2 cellular contexts compared by ENCODE assay signal in the genomic region with DNA sequence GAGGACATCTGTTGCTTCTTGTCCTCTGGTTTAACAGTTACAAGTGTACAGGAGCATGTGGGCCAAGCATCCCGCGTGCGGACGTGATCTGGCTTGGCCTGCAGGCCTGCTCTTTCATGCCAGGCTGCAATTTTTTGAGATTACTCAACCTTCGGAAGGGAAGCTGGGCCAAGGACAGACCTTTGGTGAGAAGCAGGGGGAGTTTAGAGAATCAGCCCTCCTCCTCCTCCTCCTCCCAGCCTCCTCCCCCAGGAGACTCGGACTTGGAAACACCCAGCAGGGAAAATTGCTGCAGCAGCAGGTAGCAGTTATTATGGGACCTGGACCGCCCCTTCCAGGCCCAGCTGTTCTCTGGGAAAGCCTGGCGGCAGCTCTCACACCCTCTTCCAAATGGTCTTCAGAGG.
TF ChIP-seq lines count a peak whose summit lies in the region.

No MANE protein-coding gene starts in this region.

TF ChIP-seq in GM12878, 131 proteins besides CTCF, POLR2A, EP300 and RAD21:
- TF ChIP-seq MTA3 (IDR thresholded peaks at IDR 0.05; ENCODE audit: borderline replicate concordance, low read length), result no peak
- no peak for TF ChIP-seq IKZF2 (IDR thresholded peaks at IDR 0.05)
- TF ChIP-seq, protein P1, sequence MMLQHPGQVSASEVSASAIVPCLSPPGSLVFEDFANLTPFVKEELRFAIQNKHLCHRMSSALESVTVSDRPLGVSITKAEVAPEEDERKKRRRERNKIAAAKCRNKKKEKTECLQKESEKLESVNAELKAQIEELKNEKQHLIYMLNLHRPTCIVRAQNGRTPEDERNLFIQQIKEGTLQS (IDR thresholded peaks at IDR 0.05; ENCODE audit: borderline replicate concordance, extremely low read depth, low read depth, low read length), result no peak
- TF ChIP-seq, protein P2, sequence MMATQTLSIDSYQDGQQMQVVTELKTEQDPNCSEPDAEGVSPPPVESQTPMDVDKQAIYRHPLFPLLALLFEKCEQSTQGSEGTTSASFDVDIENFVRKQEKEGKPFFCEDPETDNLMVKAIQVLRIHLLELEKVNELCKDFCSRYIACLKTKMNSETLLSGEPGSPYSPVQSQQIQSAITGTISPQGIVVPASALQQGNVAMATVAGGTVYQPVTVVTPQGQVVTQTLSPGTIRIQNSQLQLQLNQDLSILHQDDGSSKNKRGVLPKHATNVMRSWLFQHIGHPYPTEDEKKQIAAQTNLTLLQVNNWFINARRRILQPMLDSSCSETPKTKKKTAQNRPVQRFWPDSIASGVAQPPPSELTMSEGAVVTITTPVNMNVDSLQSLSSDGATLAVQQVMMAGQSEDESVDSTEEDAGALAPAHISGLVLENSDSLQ (IDR thresholded peaks at IDR 0.05), result no peak
- TF ChIP-seq ZBTB33 (IDR thresholded peaks at IDR 0.05), result no peak
- TF ChIP-seq IRF5 (IDR thresholded peaks at IDR 0.05; ENCODE audit: borderline replicate concordance), result no peak
- no peak for TF ChIP-seq KAT2A (conservative IDR thresholded peaks at IDR 0.05; ENCODE audit: control insufficient read depth, low read depth, low read length)
- TF ChIP-seq SMAD1 (IDR thresholded peaks at IDR 0.05; ENCODE audit: low read depth, partially characterized antibody), result no peak
- TF ChIP-seq, protein P3, sequence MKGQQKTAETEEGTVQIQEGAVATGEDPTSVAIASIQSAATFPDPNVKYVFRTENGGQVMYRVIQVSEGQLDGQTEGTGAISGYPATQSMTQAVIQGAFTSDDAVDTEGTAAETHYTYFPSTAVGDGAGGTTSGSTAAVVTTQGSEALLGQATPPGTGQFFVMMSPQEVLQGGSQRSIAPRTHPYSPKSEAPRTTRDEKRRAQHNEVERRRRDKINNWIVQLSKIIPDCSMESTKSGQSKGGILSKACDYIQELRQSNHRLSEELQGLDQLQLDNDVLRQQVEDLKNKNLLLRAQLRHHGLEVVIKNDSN (IDR thresholded peaks at IDR 0.05; ENCODE audit: borderline replicate concordance, extremely low read length, insufficient read depth, low read depth, low read length), result no peak
- no peak for TF ChIP-seq BHLHE40 (IDR thresholded peaks at IDR 0.05; ENCODE audit: borderline replicate concordance in 1 of 2, low read depth in 2 of 2, low read length in 1 of 2)
- TF ChIP-seq CBFB (IDR thresholded peaks at IDR 0.05; ENCODE audit: low read depth), result no peak
- TF ChIP-seq TAF1 (IDR thresholded peaks at IDR 0.05; ENCODE audit: borderline replicate concordance, low read depth, low read length), result no peak
- TF ChIP-seq FOXM1 (IDR thresholded peaks at IDR 0.05; ENCODE audit: low read depth, low read length), result no peak
- no peak for TF ChIP-seq SMC3 (IDR thresholded peaks at IDR 0.05; ENCODE audit: borderline replicate concordance, low read length)
- TF ChIP-seq MYC (IDR thresholded peaks at IDR 0.05; ENCODE audit: insufficient read depth, insufficient read length, insufficient replicate concordance, low read length, severe bottlenecking), result no peak
- no peak for TF ChIP-seq TCF12 (IDR thresholded peaks at IDR 0.05; ENCODE audit: low read depth, low read length)
- no peak for TF ChIP-seq FOXK2 (IDR thresholded peaks at IDR 0.05)
- TF ChIP-seq SUZ12 (IDR thresholded peaks at IDR 0.05; ENCODE audit: unreplicated experiment), result no peak
- no peak for TF ChIP-seq SREBF1 (IDR thresholded peaks at IDR 0.05; ENCODE audit: low read length)

TF ChIP-seq in liver, 16 proteins besides CTCF, POLR2A, EP300 and RAD21:
- TF ChIP-seq EGR1 (IDR thresholded peaks at IDR 0.05; ENCODE audit: low read depth in 2 of 2) (peak in 1 of 2 donors; percentile 48), SP1 (IDR thresholded peaks at IDR 0.05) (peak; percentile 34), JUND (IDR thresholded peaks at IDR 0.05) (no peak), RXRA (IDR thresholded peaks at IDR 0.05) (peak in 1 of 2 donors; percentile 60), FOXA2 (IDR thresholded peaks at IDR 0.05) (no peak), HNF4A (conservative IDR thresholded peaks at IDR 0.05) (peak in 1 of 2 donors; percentile 63)
- TF ChIP-seq, protein P4, sequence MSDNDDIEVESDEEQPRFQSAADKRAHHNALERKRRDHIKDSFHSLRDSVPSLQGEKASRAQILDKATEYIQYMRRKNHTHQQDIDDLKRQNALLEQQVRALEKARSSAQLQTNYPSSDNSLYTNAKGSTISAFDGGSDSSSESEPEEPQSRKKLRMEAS (IDR thresholded peaks at IDR 0.05), result peak; percentile 89
